29 cellular contexts compared by ENCODE assay signal in the genomic region with DNA sequence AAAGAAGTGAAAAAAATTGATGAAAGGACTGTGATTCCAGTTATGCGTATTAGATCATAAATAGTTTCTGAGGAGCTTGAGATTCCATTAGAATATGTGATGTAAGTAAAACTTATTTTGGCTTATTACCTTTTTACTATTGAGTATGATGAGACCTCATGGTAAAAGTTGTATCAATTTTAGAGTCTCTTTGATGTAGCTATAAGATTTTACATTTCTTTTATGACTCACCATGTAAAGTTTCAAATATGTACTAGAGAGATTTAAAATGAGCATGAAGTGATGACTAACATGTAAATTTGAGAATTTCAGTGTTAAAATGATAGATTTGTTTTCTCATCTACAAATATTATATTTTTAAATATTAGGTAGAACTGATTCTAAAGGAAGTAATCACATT.
"Had no signal": no experiment of that assay in that cellular context is flagged by ENCODE, and none has a peak within 500 bp of the region (broad histone marks: within the 10 kb centered on the region; RNA-seq: fewer than 3 reads in every experiment).

No MANE protein-coding gene starts in this region.

- H3K4me1 ChIP-seq: stomach, suprapubic skin, testis, thyroid gland, tibial artery, tibial nerve, transverse colon, upper lobe of left lung, upper lobe of right lung, uterus, vagina had no signal

- H3K36me3 ChIP-seq: stomach, suprapubic skin, thoracic aorta, thyroid gland, tibial artery, tibial nerve, transverse colon, upper lobe of left lung, upper lobe of right lung, uterus, vagina had no signal

- H3K4me1 Mint-ChIP-seq: stimulated activated effector memory CD8-positive, alpha-beta T cell treated with anti-CD3 and anti-CD28 coated beads, Interleukin-12 subunit alpha, Interleukin-12 subunit beta, amount 100 ng/mL, for 72 hours; stimulated activated memory B cell treated with anti-CD40 and anti-IgM and Interleukin-4, amounts not matched to agents 10 μg/mL and 1 μg/mL and 100 μg/mL, for 72 hours; stimulated activated naive B cell treated with anti-CD40 and anti-IgM and Interleukin-4, amounts not matched to agents 10 μg/mL and 1 μg/mL and 100 μg/mL, for 72 hours had no signal

- H3K36me3 Mint-ChIP-seq: stimulated activated effector memory CD8-positive, alpha-beta T cell treated with anti-CD3 and anti-CD28 coated beads, Interleukin-12 subunit alpha, Interleukin-12 subunit beta, amount 100 ng/mL, for 72 hours; stimulated activated memory B cell treated with anti-CD40 and anti-IgM and Interleukin-4, amounts not matched to agents 10 μg/mL and 1 μg/mL and 100 μg/mL, for 72 hours; stimulated activated naive B cell treated with anti-CD40 and anti-IgM and Interleukin-4, amounts not matched to agents 10 μg/mL and 1 μg/mL and 100 μg/mL, for 72 hours; type B pancreatic cell had no signal

- H3K9me3 Mint-ChIP-seq: stimulated activated effector memory CD8-positive, alpha-beta T cell treated with anti-CD3 and anti-CD28 coated beads, Interleukin-12 subunit alpha, Interleukin-12 subunit beta, amount 100 ng/mL, for 72 hours; stimulated activated naive B cell treated with anti-CD40 and anti-IgM and Interleukin-4, amounts not matched to agents 10 μg/mL and 1 μg/mL and 100 μg/mL, for 72 hours; stimulated activated naive CD8-positive, alpha-beta T cell treated with anti-CD3 and anti-CD28 coated beads, Interleukin-15, Interleukin-2, amounts not matched to agents 100 ng/mL and 50 ng/mL, for 24 hours had no signal

- H3K4me3 ChIP-seq: stomach, suprapubic skin, testis, thoracic aorta, thyroid gland, tibial artery, tibial nerve, transverse colon, upper lobe of left lung, upper lobe of right lung, uterus, vagina had no signal

- H3K27ac ChIP-seq: stomach, suprapubic skin, testis, thoracic aorta, thyroid gland, tibial artery, tibial nerve, transverse colon, upper lobe of left lung, upper lobe of right lung, uterus, vagina had no signal

- H3K27ac Mint-ChIP-seq: stimulated activated effector memory CD8-positive, alpha-beta T cell treated with anti-CD3 and anti-CD28 coated beads, Interleukin-12 subunit alpha, Interleukin-12 subunit beta, amount 100 ng/mL, for 72 hours; stimulated activated memory B cell treated with anti-CD40 and anti-IgM and Interleukin-4, amounts not matched to agents 10 μg/mL and 1 μg/mL and 100 μg/mL, for 72 hours; stimulated activated naive B cell treated with anti-CD40 and anti-IgM and Interleukin-4, amounts not matched to agents 10 μg/mL and 1 μg/mL and 100 μg/mL, for 72 hours; stimulated activated naive CD8-positive, alpha-beta T cell treated with anti-CD3 and anti-CD28 coated beads, Interleukin-15, amount 100 ng/mL, for 72 hours; stimulated activated naive CD8-positive, alpha-beta T cell treated with anti-CD3 and anti-CD28 coated beads, Interleukin-15, Interleukin-2, amounts not matched to agents 100 ng/mL and 50 ng/mL, for 24 hours; type B pancreatic cell had no signal

- H3K27me3 ChIP-seq: stomach, suprapubic skin, testis, thyroid gland, tibial artery, tibial nerve, transverse colon, upper lobe of left lung, upper lobe of right lung, uterus, vagina had no signal

- DNase-seq: stimulated activated CD4-positive, alpha-beta T cell treated with anti-CD3 and anti-CD28 coated beads, Interleukin-2, amount 100 ng/mL, for 48 hours; stimulated activated CD4-positive, alpha-beta T cell treated with anti-CD3 and anti-CD28 coated beads, Interleukin-4, amount 100 ng/mL, for 1 hour; stimulated activated CD4-positive, alpha-beta T cell treated with anti-CD3 and anti-CD28 coated beads, Interleukin-4, amount 100 ng/mL, for 24 hours; stimulated activated CD4-positive, alpha-beta T cell treated with anti-CD3 and anti-CD28 coated beads, Interleukin-4, amount 100 ng/mL, for 4 hours; stimulated activated CD8-positive, alpha-beta memory T cell treated with anti-CD3 and anti-CD28 coated beads, Interleukin-4, amount 100 ng/mL, for 48 hours; stimulated activated naive B cell treated with anti-CD40 and anti-IgM and Interleukin-4, amounts not matched to agents 10 μg/mL and 1 μg/mL and 100 μg/mL, for 72 hours; stimulated activated naive CD4-positive, alpha-beta T cell; stimulated activated naive CD4-positive, alpha-beta T cell treated with Interleukin-2 at 50 U/mL for 16 hours; stimulated activated naive CD8-positive, alpha-beta T cell treated with anti-CD3 and anti-CD28 coated beads, Interleukin-15, amount 100 ng/mL, for 72 hours; stimulated activated naive CD8-positive, alpha-beta T cell treated with anti-CD3 and anti-CD28 coated beads, Interleukin-15, Interleukin-2, amounts not matched to agents 100 U/mL and 50 U/mL, for 24 hours; stomach; substantia nigra; testis; thyroid gland; tibial artery; transverse colon; trophoblast cell; upper lobe of left lung; upper lobe of right lung; uterus had no signal

- ATAC-seq: stimulated activated effector memory CD8-positive, alpha-beta T cell treated with anti-CD3 and anti-CD28 coated beads, Interleukin-12 subunit alpha, Interleukin-12 subunit beta, amount 100 ng/mL, for 72 hours; stimulated activated memory B cell treated with anti-CD40 and anti-IgM and Interleukin-4, amounts not matched to agents 10 μg/mL and 1 μg/mL and 100 μg/mL, for 72 hours; stimulated activated naive B cell treated with anti-CD40 and anti-IgM and Interleukin-4, amounts not matched to agents 10 μg/mL and 1 μg/mL and 100 μg/mL, for 72 hours; stimulated activated naive CD8-positive, alpha-beta T cell treated with anti-CD3 and anti-CD28 coated beads, Interleukin-15, amount 100 ng/mL, for 72 hours; stimulated activated naive CD8-positive, alpha-beta T cell treated with anti-CD3 and anti-CD28 coated beads, Interleukin-15, Interleukin-2, amounts not matched to agents 100 U/mL and 50 U/mL, for 24 hours; upper lobe of right lung had no signal

- FAIRE-seq: urothelium cell line had no signal

- H3K4me3 Mint-ChIP-seq: stimulated activated effector memory CD8-positive, alpha-beta T cell treated with anti-CD3 and anti-CD28 coated beads, Interleukin-12 subunit alpha, Interleukin-12 subunit beta, amount 100 ng/mL, for 72 hours; stimulated activated memory B cell treated with anti-CD40 and anti-IgM and Interleukin-4, amounts not matched to agents 10 μg/mL and 1 μg/mL and 100 μg/mL, for 72 hours; stimulated activated naive B cell treated with anti-CD40 and anti-IgM and Interleukin-4, amounts not matched to agents 10 μg/mL and 1 μg/mL and 100 μg/mL, for 72 hours; stimulated activated naive CD8-positive, alpha-beta T cell treated with anti-CD3 and anti-CD28 coated beads, Interleukin-15, amount 100 ng/mL, for 72 hours; stimulated activated naive CD8-positive, alpha-beta T cell treated with anti-CD3 and anti-CD28 coated beads, Interleukin-15, Interleukin-2, amounts not matched to agents 100 ng/mL and 50 ng/mL, for 24 hours; type B pancreatic cell had no signal

- H3K9me3 ChIP-seq: suprapubic skin, testis, thoracic aorta, thyroid gland, tibial artery, tibial nerve, transverse colon, upper lobe of left lung, upper lobe of right lung, uterus, vagina had no signal

- H3K27me3 Mint-ChIP-seq: stimulated activated memory B cell treated with anti-CD40 and anti-IgM and Interleukin-4, amounts not matched to agents 10 μg/mL and 1 μg/mL and 100 μg/mL, for 72 hours had no signal
